16 cellular contexts compared by ENCODE assay signal in the genomic region with DNA sequence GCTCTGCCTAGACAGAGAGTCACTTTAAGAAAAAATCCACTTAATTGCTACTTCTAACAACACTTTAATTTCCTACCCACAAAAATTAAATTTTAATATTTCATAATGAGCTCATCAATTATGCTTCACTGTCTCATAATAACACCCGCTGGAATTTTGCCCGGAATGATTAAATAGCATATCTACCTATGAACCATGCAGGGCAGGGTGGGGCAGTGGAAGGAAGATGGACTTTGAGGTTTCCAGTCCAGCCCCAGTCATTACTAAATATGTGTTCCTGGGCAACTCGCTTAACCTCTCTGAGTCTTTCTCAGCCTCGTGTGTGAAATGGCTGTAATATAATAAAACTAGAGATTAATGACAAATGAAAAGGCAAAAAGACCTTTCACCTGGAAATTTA. TPM values are rescaled to one million over a fixed set of nuclear protein-coding genes. Genes with fewer than 3 reads are reported as not detected.
DNase-seq lines count a peak whose midpoint lies in the region; ATAC-seq and TF ChIP-seq lines count a peak whose summit lies in the region.
"Had no signal": no experiment of that assay in that cellular context is flagged by ENCODE, and none has a peak within 500 bp of the region (broad histone marks: within the 10 kb centered on the region; RNA-seq: fewer than 3 reads in every experiment).

No MANE protein-coding gene starts in this region.

- H3K9ac ChIP-seq in smooth muscle cell (ENCODE audit: low read depth), result no peak overlapping the region
- H3K9ac ChIP-seq: BLaER1 treated with 17β-estradiol and CSF1 and Interleukin-3, amounts not matched to agents 10 nM and 100 nM; KMS-11; SK-N-SH had no signal

- no peaks in the 10 kb centered on the region for H3K36me3 ChIP-seq in Peyer's patch
- no peaks in the 10 kb centered on the region for H3K36me3 ChIP-seq in smooth muscle cell (ENCODE audit: low read depth)
- H3K36me3 ChIP-seq: BLaER1 treated with 17β-estradiol and CSF1 and Interleukin-3, amounts not matched to agents 10 nM and 100 nM had no signal

- H3K27me3 ChIP-seq in Peyer's patch (no peaks in the 10 kb centered on the region), smooth muscle cell (ENCODE audit: low read depth) (no peaks in the 10 kb centered on the region)
- H3K27me3 ChIP-seq: BLaER1 treated with 17β-estradiol and CSF1 and Interleukin-3, amounts not matched to agents 10 nM and 100 nM had no signal

- no peak overlapping the region for H3K4me2 ChIP-seq in smooth muscle cell
- H3K4me2 ChIP-seq: BLaER1 treated with 17β-estradiol and CSF1 and Interleukin-3, amounts not matched to agents 10 nM and 100 nM; KMS-11; SK-N-SH had no signal

- H3K4me3 ChIP-seq in Peyer's patch (no peak overlapping the region), smooth muscle cell (no peak overlapping the region)
- H3K4me3 ChIP-seq: BLaER1 treated with 17β-estradiol and CSF1 and Interleukin-3, amounts not matched to agents 10 nM and 100 nM had no signal

- no peaks in the 10 kb centered on the region for H3K79me2 ChIP-seq in smooth muscle cell (ENCODE audit: low read depth)

- TF ChIP-seq CTCF in Peyer's patch (IDR thresholded peaks at IDR 0.05) (no peak), smooth muscle cell (IDR thresholded peaks at IDR 0.05; ENCODE audit: borderline replicate concordance, insufficient read depth, poor library complexity, severe bottlenecking) (no peak)

- WGBS in smooth muscle cell (ENCODE audit: low lambda C conversion rate), result 96% methylated on average over 4 of the region's 4 CpGs

- no peaks in the 10 kb centered on the region for H4K20me1 ChIP-seq in smooth muscle cell (ENCODE audit: low read depth)
- H4K20me1 ChIP-seq: BLaER1 treated with 17β-estradiol and CSF1 and Interleukin-3, amounts not matched to agents 10 nM and 100 nM had no signal

- H3K27ac ChIP-seq in Peyer's patch (peak overlapping the region in 3 of 4 donors; percentile 34 to 91 (median 59)), smooth muscle cell (ENCODE audit: low read depth) (peak overlapping the region; percentile 86)
- H3K27ac ChIP-seq: BLaER1 treated with 17β-estradiol and CSF1 and Interleukin-3, amounts not matched to agents 10 nM and 100 nM; KMS-11 had no signal

- peak; percentile 75 for DNase-seq in HT-29 (ENCODE audit: low spot score)
- DNase-seq in Peyer's patch, result peak in 2 of 3 donors; percentile 68 to 88
- DNase-seq in smooth muscle cell (lab: John Stamatoyannopoulos, UW; ENCODE audit: unreplicated experiment), result no peak
- DNase-seq in NCI-H1694 (lab: John Stamatoyannopoulos, UW), result no peak
- no peak for DNase-seq in DMS79 (lab: John Stamatoyannopoulos, UW)
- DNase-seq: CD8-positive, alpha-beta T cell; H7; NCI-H1417 treated with DMSO at 0.1 percent for 48 hours; NCI-H1930; NCI-H526; SHP77; SK-N-SH had no signal

- TF ChIP-seq POLR2A in Peyer's patch (IDR thresholded peaks at IDR 0.05), result no peak

- H2AFZ ChIP-seq in smooth muscle cell (ENCODE audit: low read depth), result no peak overlapping the region

- H3K4me1 ChIP-seq in Peyer's patch, result peaks cover 0 to 5% (median 2%) of the 10 kb centered on the region in 4 donors
- no peaks in the 10 kb centered on the region for H3K4me1 ChIP-seq in smooth muscle cell (ENCODE audit: low read depth)

- H3K9me3 ChIP-seq in Peyer's patch (no peaks in the 10 kb centered on the region), smooth muscle cell (replicated peaks; ENCODE audit: low read depth) (no peaks in the 10 kb centered on the region)
- H3K9me3 ChIP-seq: BLaER1 treated with 17β-estradiol and CSF1 and Interleukin-3, amounts not matched to agents 10 nM and 100 nM; SK-N-SH had no signal

- peaks cover 18% of the 10 kb centered on the region for H3F3A ChIP-seq in smooth muscle cell (ENCODE audit: low read depth)

- ATAC-seq in esophagus mucosa (peak; percentile 80), GM19023 (IDR thresholded peaks at IDR 0.05; ENCODE audit: unreplicated experiment) (no peak)
- ATAC-seq: CD8-positive, alpha-beta T cell had no signal

RNA-seq across cellular contexts. Expression of gene SLC45A1, which starts 32.8 kb away (rescaled TPM):
- not detected in 2 replicates for total RNA-seq in HT-29 (2014; rRNA removed; shearing (Covaris generic))
- total RNA-seq in Peyer's patch, result 1 to 10 TPM in 2 of 4 donors, under 1 TPM in 2; 0.70 to 2.5 (median 1.1) TPM
- 0.20 TPM for total RNA-seq in esophagus mucosa
- total RNA-seq in smooth muscle cell, result 1.7 TPM in 1 of 2 replicates, not detected in the other
- 1.8 and 3.0 TPM in 2 replicates for polyA plus RNA-seq in smooth muscle cell

Comparison
In these comparisons a context has a peak if more than half of its experiments do, and no peak if none do; other contexts are left out.
1. DNase-seq: peak in HT-29 (single experiment) and Peyer's patch (2 of 3); none in smooth muscle cell (single experiment), NCI-H1694 (single experiment) and DMS79 (single experiment).